ENCODE assay signal across 9 cellular contexts in the genomic region with DNA sequence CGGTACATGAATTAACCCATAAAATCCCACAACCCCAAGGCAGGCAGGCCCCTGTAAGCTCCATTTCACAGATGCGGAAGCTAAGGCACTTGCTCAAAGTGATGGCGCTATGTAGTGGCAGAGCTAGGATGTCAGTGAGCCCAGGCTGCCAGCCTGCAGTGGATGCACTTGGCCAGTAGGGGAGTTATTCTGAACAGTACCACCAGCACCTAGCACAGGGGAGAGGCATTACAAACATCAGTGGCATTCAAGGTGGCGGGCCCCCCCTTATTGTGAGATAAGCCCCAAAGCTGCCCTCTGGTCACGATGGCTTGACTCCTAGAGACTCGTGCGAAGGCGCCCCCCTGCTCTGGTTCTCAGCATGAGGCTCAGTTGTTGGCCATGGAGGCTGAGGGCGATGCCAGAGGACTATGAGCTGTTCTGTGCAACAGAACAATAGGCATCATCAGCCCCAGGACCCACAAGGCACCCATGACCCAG. TPM values are rescaled to one million over a fixed set of nuclear protein-coding genes. Genes with fewer than 3 reads are reported as not detected.
DNase-seq lines count a peak whose midpoint lies in the region; ATAC-seq lines count a peak whose summit lies in the region.
"Had no signal": no experiment of that assay in that cellular context is flagged by ENCODE, and none has a peak within 500 bp of the region (broad histone marks: within the 10 kb centered on the region; RNA-seq: fewer than 3 reads in every experiment).

No MANE protein-coding gene starts in this region.

- H3K4me3 Mint-ChIP-seq in activated naive CD8-positive, alpha-beta T cell treated with anti-CD3 and anti-CD28 coated beads, Interleukin-2, amount 10 ng/mL, durations not matched to agents 7 days and 5 days = no peak overlapping the region
- H3K4me3 Mint-ChIP-seq: brain had no signal

- intact Hi-C loops in Right ventricle myocardium inferior (cut with DNase I) = loop anchor here (5.0 kb wide), 1 partner anchor 36 kb away; the partner anchor contains the start of gene KATNIP
- intact Hi-C loops in cardiac septum (cut with DNase I) = no loop called here

- no peaks in the 10 kb centered on the region for H3K27me3 Mint-ChIP-seq in activated naive CD8-positive, alpha-beta T cell treated with anti-CD3 and anti-CD28 coated beads, Interleukin-2, amount 10 ng/mL, durations not matched to agents 7 days and 5 days
- H3K27me3 Mint-ChIP-seq: brain had no signal

- peaks cover 11% of the 10 kb centered on the region for H3K36me3 Mint-ChIP-seq in activated naive CD8-positive, alpha-beta T cell treated with anti-CD3 and anti-CD28 coated beads, Interleukin-2, amount 10 ng/mL, durations not matched to agents 7 days and 5 days

- peak; percentile 36 for ATAC-seq in Right ventricle myocardium inferior
- ATAC-seq in activated naive CD8-positive, alpha-beta T cell treated with anti-CD3 and anti-CD28 coated beads, Interleukin-2, amount 10 ng/mL, durations not matched to agents 7 days and 5 days (ENCODE audit: low read depth) = peak; percentile 56
- ATAC-seq in stimulated activated naive CD8-positive, alpha-beta T cell treated with anti-CD3 and anti-CD28 coated beads, Interleukin-15, Interleukin-2, amounts not matched to agents 100 U/mL and 50 U/mL, for 24 hours = peak; percentile 68

- POLR2A ChIA-PET in activated naive CD8-positive, alpha-beta T cell treated with anti-CD3 and anti-CD28 coated beads, Interleukin-2, amount 10 ng/mL, durations not matched to agents 7 days and 5 days (lab: Charles Lee) = no interaction called here

- H3K9me3 Mint-ChIP-seq in activated naive CD8-positive, alpha-beta T cell treated with anti-CD3 and anti-CD28 coated beads, Interleukin-2, amount 10 ng/mL, durations not matched to agents 7 days and 5 days = no peaks in the 10 kb centered on the region

- no peak overlapping the region for H3K27ac Mint-ChIP-seq in activated naive CD8-positive, alpha-beta T cell treated with anti-CD3 and anti-CD28 coated beads, Interleukin-2, amount 10 ng/mL, durations not matched to agents 7 days and 5 days

- DNase-seq in Right ventricle myocardium inferior (ENCODE audit: missing footprints) = no peak
- DNase-seq in cardiac septum (ENCODE audit: low spot score) = no peak
- DNase-seq in NAMALWA (ENCODE audit: low spot score) = peak; percentile 62
- DNase-seq in activated naive CD8-positive, alpha-beta T cell treated with anti-CD3 and anti-CD28 coated beads, Interleukin-2, amount 10 ng/mL, durations not matched to agents 7 days and 5 days = no peak
- peak; percentile 87 for DNase-seq in iPS-NIHi7 (ENCODE audit: extremely low spot score)
- peak; percentile 23 for DNase-seq in stimulated activated naive CD8-positive, alpha-beta T cell treated with anti-CD3 and anti-CD28 coated beads, Interleukin-15, Interleukin-2, amounts not matched to agents 100 U/mL and 50 U/mL, for 24 hours
- no peak for DNase-seq in GDM1 (lab: John Stamatoyannopoulos, UW)
- no peak for DNase-seq in NCI-H1048 (lab: John Stamatoyannopoulos, UW)

- no peaks in the 10 kb centered on the region for H3K4me1 Mint-ChIP-seq in activated naive CD8-positive, alpha-beta T cell treated with anti-CD3 and anti-CD28 coated beads, Interleukin-2, amount 10 ng/mL, durations not matched to agents 7 days and 5 days

RNA-seq across cellular contexts. Expression of gene GTF3C1, which starts 33.8 kb away (rescaled TPM):
- 45.1 TPM for total RNA-seq in Right ventricle myocardium inferior
- 66.3 TPM for total RNA-seq in cardiac septum
- total RNA-seq in activated naive CD8-positive, alpha-beta T cell treated with anti-CD3 and anti-CD28 coated beads, Interleukin-2, amount 10 ng/mL, durations not matched to agents 7 days and 5 days = 10 to 100 TPM; 55.3 to 56.1 TPM

RNA-seq across cellular contexts. Expression of gene KATNIP, which starts 34.0 kb away (rescaled TPM):
- 8.0 TPM for total RNA-seq in Right ventricle myocardium inferior
- 22.6 TPM for total RNA-seq in cardiac septum
- total RNA-seq in activated naive CD8-positive, alpha-beta T cell treated with anti-CD3 and anti-CD28 coated beads, Interleukin-2, amount 10 ng/mL, durations not matched to agents 7 days and 5 days = 10 to 100 TPM; 17.0 to 18.0 TPM

Comparison
In these comparisons a context has a peak if more than half of its experiments do, and no peak if none do; other contexts are left out.
1. DNase-seq: peak in NAMALWA (single experiment), iPS-NIHi7 (single experiment) and stimulated activated naive CD8-positive, alpha-beta T cell treated with anti-CD3 and anti-CD28 coated beads, Interleukin-15, Interleukin-2, amounts not matched to agents 100 U/mL and 50 U/mL, for 24 hours (single experiment); none in Right ventricle myocardium inferior (single experiment), cardiac septum (single experiment), activated naive CD8-positive, alpha-beta T cell treated with anti-CD3 and anti-CD28 coated beads, Interleukin-2, amount 10 ng/mL, durations not matched to agents 7 days and 5 days (single experiment), GDM1 (single experiment) and NCI-H1048 (single experiment).
2. Peak in every context shown above with its lines, with median percentiles within 50 percentile points of each other: ATAC-seq.